In the genomic region with DNA sequence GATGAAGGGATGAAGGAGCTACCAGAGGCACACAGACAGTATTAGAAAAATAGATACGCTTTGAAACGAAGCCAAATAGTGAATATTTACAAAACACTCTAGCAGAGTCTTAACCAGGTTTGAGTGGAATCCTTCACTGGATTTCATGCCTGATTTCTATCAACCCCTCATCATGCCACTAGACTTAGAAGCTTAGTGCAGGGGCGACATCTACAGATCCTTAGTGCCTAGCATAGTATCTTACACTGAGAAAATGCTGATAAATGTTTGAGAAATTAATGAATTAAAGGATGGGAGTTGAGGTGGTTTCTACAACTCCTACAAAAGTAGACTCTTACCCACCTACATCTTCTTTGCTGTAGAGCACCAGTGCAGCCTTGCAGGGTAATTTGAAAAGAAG, we compare ENCODE assay signal across 1 cellular context.
A peak's percentile ranks its signal among the peaks of the same experiment; 100 is the strongest.
TF ChIP-seq lines count a peak whose summit lies in the region.

No MANE protein-coding gene starts in this region.

TF ChIP-seq in K562, 482 proteins besides CTCF, POLR2A, EP300 and RAD21 (continued from another document):
- TF ChIP-seq, protein P1, sequence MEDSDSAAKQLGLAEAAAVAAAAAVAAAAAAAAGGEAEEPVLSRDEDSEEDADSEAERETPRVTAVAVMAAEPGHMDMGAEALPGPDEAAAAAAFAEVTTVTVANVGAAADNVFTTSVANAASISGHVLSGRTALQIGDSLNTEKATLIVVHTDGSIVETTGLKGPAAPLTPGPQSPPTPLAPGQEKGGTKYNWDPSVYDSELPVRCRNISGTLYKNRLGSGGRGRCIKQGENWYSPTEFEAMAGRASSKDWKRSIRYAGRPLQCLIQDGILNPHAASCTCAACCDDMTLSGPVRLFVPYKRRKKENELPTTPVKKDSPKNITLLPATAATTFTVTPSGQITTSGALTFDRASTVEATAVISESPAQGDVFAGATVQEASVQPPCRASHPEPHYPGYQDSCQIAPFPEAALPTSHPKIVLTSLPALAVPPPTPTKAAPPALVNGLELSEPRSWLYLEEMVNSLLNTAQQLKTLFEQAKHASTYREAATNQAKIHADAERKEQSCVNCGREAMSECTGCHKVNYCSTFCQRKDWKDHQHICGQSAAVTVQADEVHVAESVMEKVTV (CRISPR knock-in tag; IDR thresholded peaks at IDR 0.05) = 0 out of 2 replicates have a peak, but pooled peaks have one; percentile 13
TF ChIP-seq in K562: peak in this region for 1.
